Comparison of ENCODE assay signal across 10 cellular contexts in the genomic region with DNA sequence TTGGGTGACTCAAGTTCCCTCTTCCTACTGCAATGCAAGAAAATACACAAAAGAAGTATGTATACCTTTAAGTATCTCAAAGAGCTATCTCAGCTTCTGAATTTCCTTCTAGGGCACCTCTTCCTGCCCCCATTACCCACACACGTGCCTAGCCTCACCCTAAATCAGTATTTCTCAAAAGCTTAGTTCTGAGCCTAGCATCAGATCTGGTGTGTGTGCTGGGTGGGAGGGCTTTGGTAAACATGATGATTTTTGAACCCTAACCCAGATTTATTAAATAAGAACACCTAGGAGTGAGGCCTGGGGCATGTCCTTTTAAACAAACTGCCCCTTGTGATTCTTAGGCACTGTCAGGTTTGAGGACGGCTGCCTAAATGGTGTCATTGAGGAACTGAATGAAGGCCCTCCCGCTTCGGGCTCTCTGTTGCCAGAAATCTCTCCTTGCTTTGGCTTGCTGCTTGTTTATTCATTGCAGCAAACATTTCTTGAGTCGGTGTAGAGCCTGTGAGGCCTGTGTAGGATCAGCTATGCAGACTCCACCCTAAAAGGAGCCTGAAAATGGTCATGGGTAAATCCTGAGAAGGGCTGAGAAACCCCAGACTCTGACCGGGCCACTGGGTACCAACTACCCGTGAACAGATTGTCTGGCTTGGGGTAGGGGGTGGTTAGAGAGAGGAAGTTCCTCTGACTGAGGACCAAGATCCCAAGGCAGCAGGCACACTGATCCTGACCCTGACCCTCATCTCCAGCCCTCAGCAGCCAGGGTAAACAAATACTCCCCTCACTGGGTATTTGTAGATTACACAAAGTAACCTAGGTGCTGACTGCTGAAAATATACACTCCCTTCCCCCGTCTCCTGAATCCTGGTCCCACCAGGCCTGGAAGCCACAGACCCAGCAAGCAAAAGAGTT. TPM values are rescaled to one million over a fixed set of nuclear protein-coding genes. Genes with fewer than 3 reads are reported as not detected.
DNase-seq lines count a peak whose midpoint lies in the region; ATAC-seq, FAIRE-seq and TF ChIP-seq lines count a peak whose summit lies in the region.
"Had no signal": no experiment of that assay in that cellular context is flagged by ENCODE, and none has a peak within 500 bp of the region (broad histone marks: within the 10 kb centered on the region; RNA-seq: fewer than 3 reads in every experiment).

No MANE protein-coding gene starts in this region.

- no peak overlapping the region for H3K9ac ChIP-seq in fibroblast of lung (ENCODE audit: insufficient read depth, low read length)
- H3K9ac ChIP-seq in skeletal muscle tissue (ENCODE audit: low read depth in 1 of 3, low read length in 3 of 3), result peak overlapping the region; percentile 95 to 100 (median 98)

- peaks cover 16% of the 10 kb centered on the region for H3K79me2 ChIP-seq in fibroblast of lung (ENCODE audit: control insufficient read depth, insufficient read depth, low read length)

- H3K36me3 ChIP-seq in fibroblast of lung (ENCODE audit: control insufficient read depth, insufficient read depth, low read length) (no peaks in the 10 kb centered on the region), skeletal muscle tissue (ENCODE audit: control insufficient read depth in 3 of 3, insufficient read depth in 3 of 3, low read length in 3 of 3) (peaks cover 0 to 6% (median 0%) of the 10 kb centered on the region in 3 donors)

- no peak overlapping the region for H2AFZ ChIP-seq in fibroblast of lung (ENCODE audit: low read length)

- peak overlapping the region; percentile 80 for H3K27ac Mint-ChIP-seq in T-helper 1 cell treated with Interleukin-12 subunit alpha and Interleukin-12 subunit beta and Interleukin-4 antibody, amounts not matched to agents 30 μg/mL and 1 μg/mL, for 36 hours
- no peak overlapping the region for H3K27ac Mint-ChIP-seq in mesothelial cell of epicardium

- no peaks in the 10 kb centered on the region for H3K27me3 Mint-ChIP-seq in T-helper 1 cell treated with Interleukin-12 subunit alpha and Interleukin-12 subunit beta and Interleukin-4 antibody, amounts not matched to agents 30 μg/mL and 1 μg/mL, for 36 hours (ENCODE audit: low read depth)
- H3K27me3 Mint-ChIP-seq in mesothelial cell of epicardium (ENCODE audit: low read depth), result peaks cover 66% of the 10 kb centered on the region

- H3K27me3 ChIP-seq in fibroblast of lung (ENCODE audit: control insufficient read depth, insufficient read depth, low read length) (peaks cover 5% of the 10 kb centered on the region), skeletal muscle tissue (ENCODE audit: control insufficient read depth in 3 of 3, insufficient read depth in 3 of 3, low read length in 3 of 3) (no peaks in the 10 kb centered on the region)

- H4K20me1 ChIP-seq in fibroblast of lung (ENCODE audit: control insufficient read depth, extremely low read depth, insufficient read depth, low read length), result no peaks in the 10 kb centered on the region

- H3K4me3 ChIP-seq in fibroblast of lung (replicated peaks in 1 of 4; ENCODE audit: control extremely low read depth in 1 of 4, insufficient read depth in 1 of 4, low read depth in 3 of 4, low read length in 4 of 4) (peak overlapping the region in 1 of 4 experiments; percentile 98), skeletal muscle tissue (ENCODE audit: low read length in 3 of 3) (peak overlapping the region; percentile 86 to 96 (median 91))

- peak overlapping the region; percentile 93 for H3K4me2 ChIP-seq in fibroblast of lung (ENCODE audit: extremely low read depth, insufficient read depth, low read length)

- no peak overlapping the region for H3K27ac ChIP-seq in fibroblast of lung (ENCODE audit: insufficient read depth, low read length)
- peak overlapping the region; percentile 96 for H3K27ac ChIP-seq in skeletal muscle tissue (ENCODE audit: low read depth, low read length)

- peak overlapping the region; percentile 79 for H3K4me3 Mint-ChIP-seq in T-helper 1 cell treated with Interleukin-12 subunit alpha and Interleukin-12 subunit beta and Interleukin-4 antibody, amounts not matched to agents 30 μg/mL and 1 μg/mL, for 36 hours
- no peak overlapping the region for H3K4me3 Mint-ChIP-seq in mesothelial cell of epicardium

- H3K4me1 Mint-ChIP-seq in T-helper 1 cell treated with Interleukin-12 subunit alpha and Interleukin-12 subunit beta and Interleukin-4 antibody, amounts not matched to agents 30 μg/mL and 1 μg/mL, for 36 hours (ENCODE audit: low read depth), result peaks cover 62% of the 10 kb centered on the region
- peaks cover 6% of the 10 kb centered on the region for H3K4me1 Mint-ChIP-seq in mesothelial cell of epicardium

- no peaks in the 10 kb centered on the region for H3K36me3 Mint-ChIP-seq in T-helper 1 cell treated with Interleukin-12 subunit alpha and Interleukin-12 subunit beta and Interleukin-4 antibody, amounts not matched to agents 30 μg/mL and 1 μg/mL, for 36 hours (ENCODE audit: low read depth)
- no peaks in the 10 kb centered on the region for H3K36me3 Mint-ChIP-seq in mesothelial cell of epicardium

- ATAC-seq in GM19397 (IDR thresholded peaks at IDR 0.05; ENCODE audit: unreplicated experiment) (no peak), HG03135 (IDR thresholded peaks at IDR 0.05; ENCODE audit: unreplicated experiment) (no peak)

- DNase-seq in GM18507 (ENCODE audit: extremely low spot score, insufficient read length, low read depth) (no peak), fibroblast of lung (ENCODE audit: low read depth in 2 of 2) (peak in 1 of 2 donors; percentile 42), mesothelial cell of epicardium (ENCODE audit: low spot score in 2 of 2, unreplicated experiment in 2 of 2) (no peak), NCI-H146 (lab: John Stamatoyannopoulos, UW) (no peak)
- DNase-seq: erythroblast, T-helper 9 cell had no signal

- H3K9me3 ChIP-seq in fibroblast of lung (ENCODE audit: control insufficient read depth, insufficient read depth, low read depth, low read length) (no peaks in the 10 kb centered on the region), skeletal muscle tissue (ENCODE audit: control insufficient read depth in 3 of 3, low read length in 3 of 3) (no peaks in the 10 kb centered on the region)

- no peak for TF ChIP-seq CTCF in fibroblast of lung (conservative IDR thresholded peaks at IDR 0.05 in 1 of 2, IDR thresholded peaks at IDR 0.05 in 1 of 2; ENCODE audit: low read depth in 1 of 2, low read length in 2 of 2)
- no peak for TF ChIP-seq CTCF in mesothelial cell of epicardium (IDR thresholded peaks at IDR 0.05; ENCODE audit: unreplicated experiment)

- no peaks in the 10 kb centered on the region for H3K9me3 Mint-ChIP-seq in T-helper 1 cell treated with Interleukin-12 subunit alpha and Interleukin-12 subunit beta and Interleukin-4 antibody, amounts not matched to agents 30 μg/mL and 1 μg/mL, for 36 hours
- H3K9me3 Mint-ChIP-seq in mesothelial cell of epicardium, result no peaks in the 10 kb centered on the region

- FAIRE-seq in GM18507 (lab: Jason Lieb, UNC), result peak; percentile 21

- H3K4me1 ChIP-seq in fibroblast of lung (ENCODE audit: control insufficient read depth, extremely low read depth, insufficient read depth, low read length) (peaks cover 13% of the 10 kb centered on the region), skeletal muscle tissue (ENCODE audit: control insufficient read depth in 3 of 3, insufficient read depth in 3 of 3, low read length in 3 of 3) (peaks cover 53 to 72% (median 57%) of the 10 kb centered on the region in 3 donors)

RNA-seq across cellular contexts. Expression of a gene that starts 3.0 kb away (rescaled TPM):
- 12.8 and 21.0 TPM in 2 replicates for total RNA-seq in fibroblast of lung
- polyA plus RNA-seq in fibroblast of lung, result 14.5 and 22.7 TPM in 2 replicates
- polyA plus RNA-seq in fibroblast of lung (2012), result 6.8 and 14.9 TPM in 2 replicates
- 58.6 and 102 TPM in 2 replicates for polyA minus RNA-seq in fibroblast of lung (ENCODE audit: low replicate concordance)
- 5.2 TPM for total RNA-seq in skeletal muscle tissue
- 0.78 to 1.2 TPM (median 0.97 TPM) in 3 replicates for total RNA-seq in mesothelial cell of epicardium
